15 cellular contexts compared by ENCODE assay signal in genomic region chr15:60125334-60125733, GRCh38.
"Had no signal": no experiment of that assay in that cellular context is flagged by ENCODE, and none has a peak within 500 bp of the region (broad histone marks: within the 10 kb centered on the region; RNA-seq: fewer than 3 reads in every experiment).

No MANE protein-coding gene starts in this region.

- H3K36me3 Mint-ChIP-seq: activated naive CD4-positive, alpha-beta T cell treated with anti-CD3 and anti-CD28 coated beads, Interleukin-2, amount 50 U/mL, for 72 hours had no signal

- H3K9me3 Mint-ChIP-seq: activated naive CD4-positive, alpha-beta T cell treated with anti-CD3 and anti-CD28 coated beads, Interleukin-2, amount 50 U/mL, for 72 hours had no signal

- H3K27ac ChIP-seq: breast epithelium, psoas muscle, spleen had no signal

- H3K4me1 ChIP-seq: breast epithelium, psoas muscle had no signal

- H3K4me3 ChIP-seq: breast epithelium, lung, psoas muscle, spleen had no signal

- H3K9me3 ChIP-seq: breast epithelium, psoas muscle, spleen had no signal

- ATAC-seq: activated CD4-positive, CD25-positive, alpha-beta regulatory T cell treated with anti-CD3 and anti-CD28 coated beads, Interleukin-2, amount 50 U/mL, for 24 hours; left colon; psoas muscle; sciatic nerve; SK-N-SH treated with all-trans-retinoic acid at 6 μM for 48 hours had no signal

- H3K27ac Mint-ChIP-seq: activated naive CD4-positive, alpha-beta T cell treated with anti-CD3 and anti-CD28 coated beads, Interleukin-2, amount 50 U/mL, for 72 hours had no signal

- DNase-seq: aorta; glutamatergic neuron; left colon; midbrain; psoas muscle; spleen; stimulated activated CD4-positive, alpha-beta T cell treated with anti-CD3 and anti-CD28 coated beads, Interleukin-2, amount 100 ng/mL, for 24 hours; stimulated activated naive CD4-positive, alpha-beta T cell treated with Interleukin-2 at 50 U/mL for 16 hours; trophoblast cell had no signal

- H3K36me3 ChIP-seq: breast epithelium, spleen had no signal
